In genomic region chr1:161313554-161314200, GRCh38 we compare ENCODE assay signal across 8 cellular contexts. TPM values are rescaled to one million over a fixed set of nuclear protein-coding genes. Genes with fewer than 3 reads are reported as not detected.
DNase-seq lines count a peak whose midpoint lies in the region; ATAC-seq and TF ChIP-seq lines count a peak whose summit lies in the region.

No MANE protein-coding gene starts in this region.

- ATAC-seq in HG02840 (IDR thresholded peaks at IDR 0.05; ENCODE audit: low FRiP score, unreplicated experiment) = peak; percentile 19
- no peak for ATAC-seq in activated naive CD8-positive, alpha-beta T cell treated with anti-CD3 and anti-CD28 coated beads, Interleukin-2, amount 50 U/mL, for 24 hours

- H3K27ac ChIP-seq in C4-2B (peak overlapping the region; percentile 85), spleen (peak overlapping the region; percentile 92 to 97 (median 94))

- TF ChIP-seq CTCF in C4-2B (conservative IDR thresholded peaks at IDR 0.05) = no peak
- no peak for TF ChIP-seq CTCF in spleen (IDR thresholded peaks at IDR 0.05 in 8 of 11, conservative IDR thresholded peaks at IDR 0.05 in 3 of 11)

- no peak for TF ChIP-seq POLR2A in spleen (IDR thresholded peaks at IDR 0.05)

- no peaks in the 10 kb centered on the region for H3K27me3 ChIP-seq in spleen (replicated peaks in 1 of 7)

- H3K4me1 ChIP-seq in spleen = peaks cover 10 to 42% (median 25%) of the 10 kb centered on the region in 6 donors

- H3K36me3 ChIP-seq in spleen = peaks cover 0 to 5% (median under 1%) of the 10 kb centered on the region in 6 donors

- 35 to 39% (median 36%) methylated on average over 28 of the region's 28 CpGs for WGBS in spleen, 5 donors

- peak overlapping the region; percentile 97 for H3K4me3 Mint-ChIP-seq in activated naive CD8-positive, alpha-beta T cell treated with anti-CD3 and anti-CD28 coated beads, Interleukin-2, amount 50 U/mL, for 24 hours

- H3K36me3 Mint-ChIP-seq in activated naive CD8-positive, alpha-beta T cell treated with anti-CD3 and anti-CD28 coated beads, Interleukin-2, amount 50 U/mL, for 24 hours (ENCODE audit: low read depth) = no peaks in the 10 kb centered on the region

- H3K27me3 Mint-ChIP-seq in activated naive CD8-positive, alpha-beta T cell treated with anti-CD3 and anti-CD28 coated beads, Interleukin-2, amount 50 U/mL, for 24 hours = no peaks in the 10 kb centered on the region

- no peaks in the 10 kb centered on the region for H3K9me3 Mint-ChIP-seq in activated naive CD8-positive, alpha-beta T cell treated with anti-CD3 and anti-CD28 coated beads, Interleukin-2, amount 50 U/mL, for 24 hours

- peak overlapping the region; percentile 93 for H3K4me3 ChIP-seq in iPS-18c (ENCODE audit: insufficient read depth, low read depth, low read length)
- peak overlapping the region; percentile 68 to 92 (median 88) for H3K4me3 ChIP-seq in spleen

- no peak for DNase-seq in activated naive CD8-positive, alpha-beta T cell treated with anti-CD3 and anti-CD28 coated beads, Interleukin-2, amount 50 U/mL, for 24 hours
- no peak for DNase-seq in spleen
- DNase-seq in stimulated activated naive CD4-positive, alpha-beta T cell treated with Interleukin-2 at 50 U/mL for 16 hours (lab: John Stamatoyannopoulos, UW) = no peak
- no peak for DNase-seq in effector CD4-positive, alpha-beta T cell
- no peak for DNase-seq in activated gamma-delta T cell (lab: John Stamatoyannopoulos, UW)

- peak overlapping the region; percentile 95 for H3K27ac Mint-ChIP-seq in activated naive CD8-positive, alpha-beta T cell treated with anti-CD3 and anti-CD28 coated beads, Interleukin-2, amount 50 U/mL, for 24 hours

- intact Hi-C loops in spleen (cut with DNase I; ENCODE audit: low total_unique reads) = loop anchor here (10.0 kb wide), 1 partner anchor 51 kb away; the partner anchor contains the start of gene CFAP126

- H3K9me3 ChIP-seq in iPS-18c (ENCODE audit: control insufficient read depth, insufficient read depth, low read length) = no peaks in the 10 kb centered on the region
- H3K9me3 ChIP-seq in spleen = no peaks in the 10 kb centered on the region

- peaks cover 23% of the 10 kb centered on the region for H3K4me1 Mint-ChIP-seq in activated naive CD8-positive, alpha-beta T cell treated with anti-CD3 and anti-CD28 coated beads, Interleukin-2, amount 50 U/mL, for 24 hours

RNA-seq across cellular contexts. Expression of gene SDHC, which starts 0.5 kb away (rescaled TPM):
- total RNA-seq in spleen = 100 to 1,000 TPM in 6 of 7 donors, 10 to 100 TPM in 1; 95.6 to 170 (median 147) TPM
- polyA plus RNA-seq in spleen = 100 to 1,000 TPM in 1 of 3 donors, 10 to 100 TPM in 2; 57.0 to 131 (median 87.9) TPM

RNA-seq across cellular contexts. Expression of gene MPZ, which starts 3.9 kb away (rescaled TPM):
- total RNA-seq in spleen = 10 to 100 TPM in 1 of 7 donors, 1 to 10 TPM in 6; 3.9 to 11.9 (median 7.1) TPM
- 1 to 10 TPM; 1.5 to 9.4 (median 2.1) TPM for polyA plus RNA-seq in spleen

RNA-seq across cellular contexts. Expression of gene CFAP126, which starts 54.0 kb away (rescaled TPM):
- not detected for total RNA-seq in spleen
- polyA plus RNA-seq in spleen = not detected

RNA-seq across cellular contexts. Expression of gene PCP4L1, which starts 55.1 kb away (rescaled TPM):
- under 1 TPM in 2 of 7 donors, not detected in 5; 0.20 to 0.26 TPM for total RNA-seq in spleen
- under 1 TPM in 2 of 3 donors, not detected in 1; 0.19 to 0.20 TPM for polyA plus RNA-seq in spleen
